Comparison of ENCODE assay signal across 1 cellular context in the genomic region with DNA sequence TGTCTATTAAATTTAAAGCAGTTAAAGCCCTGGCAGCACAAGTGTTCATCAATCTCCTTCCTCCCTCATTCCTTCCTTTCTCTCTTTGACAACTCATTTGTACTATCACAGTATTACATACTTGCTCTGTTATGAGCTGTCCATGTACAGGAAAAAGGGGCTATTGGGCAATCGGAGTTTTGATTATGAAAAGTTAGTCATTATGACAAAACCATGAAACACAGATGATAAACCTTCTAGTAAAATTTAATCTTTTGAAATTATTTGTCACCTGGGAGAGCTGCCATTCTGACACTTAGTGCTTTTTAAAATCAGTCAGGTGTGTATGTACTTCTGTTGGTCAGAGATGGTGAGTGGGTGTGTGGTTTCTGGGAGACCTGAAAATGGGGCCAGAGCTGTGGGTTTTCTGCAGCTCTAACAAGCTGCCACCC.
TF ChIP-seq lines count a peak whose summit lies in the region.

No MANE protein-coding gene starts in this region.

TF ChIP-seq in GM23338, 12 proteins besides CTCF, POLR2A, EP300 and RAD21 (continued from another document):
- TF ChIP-seq, protein P1, sequence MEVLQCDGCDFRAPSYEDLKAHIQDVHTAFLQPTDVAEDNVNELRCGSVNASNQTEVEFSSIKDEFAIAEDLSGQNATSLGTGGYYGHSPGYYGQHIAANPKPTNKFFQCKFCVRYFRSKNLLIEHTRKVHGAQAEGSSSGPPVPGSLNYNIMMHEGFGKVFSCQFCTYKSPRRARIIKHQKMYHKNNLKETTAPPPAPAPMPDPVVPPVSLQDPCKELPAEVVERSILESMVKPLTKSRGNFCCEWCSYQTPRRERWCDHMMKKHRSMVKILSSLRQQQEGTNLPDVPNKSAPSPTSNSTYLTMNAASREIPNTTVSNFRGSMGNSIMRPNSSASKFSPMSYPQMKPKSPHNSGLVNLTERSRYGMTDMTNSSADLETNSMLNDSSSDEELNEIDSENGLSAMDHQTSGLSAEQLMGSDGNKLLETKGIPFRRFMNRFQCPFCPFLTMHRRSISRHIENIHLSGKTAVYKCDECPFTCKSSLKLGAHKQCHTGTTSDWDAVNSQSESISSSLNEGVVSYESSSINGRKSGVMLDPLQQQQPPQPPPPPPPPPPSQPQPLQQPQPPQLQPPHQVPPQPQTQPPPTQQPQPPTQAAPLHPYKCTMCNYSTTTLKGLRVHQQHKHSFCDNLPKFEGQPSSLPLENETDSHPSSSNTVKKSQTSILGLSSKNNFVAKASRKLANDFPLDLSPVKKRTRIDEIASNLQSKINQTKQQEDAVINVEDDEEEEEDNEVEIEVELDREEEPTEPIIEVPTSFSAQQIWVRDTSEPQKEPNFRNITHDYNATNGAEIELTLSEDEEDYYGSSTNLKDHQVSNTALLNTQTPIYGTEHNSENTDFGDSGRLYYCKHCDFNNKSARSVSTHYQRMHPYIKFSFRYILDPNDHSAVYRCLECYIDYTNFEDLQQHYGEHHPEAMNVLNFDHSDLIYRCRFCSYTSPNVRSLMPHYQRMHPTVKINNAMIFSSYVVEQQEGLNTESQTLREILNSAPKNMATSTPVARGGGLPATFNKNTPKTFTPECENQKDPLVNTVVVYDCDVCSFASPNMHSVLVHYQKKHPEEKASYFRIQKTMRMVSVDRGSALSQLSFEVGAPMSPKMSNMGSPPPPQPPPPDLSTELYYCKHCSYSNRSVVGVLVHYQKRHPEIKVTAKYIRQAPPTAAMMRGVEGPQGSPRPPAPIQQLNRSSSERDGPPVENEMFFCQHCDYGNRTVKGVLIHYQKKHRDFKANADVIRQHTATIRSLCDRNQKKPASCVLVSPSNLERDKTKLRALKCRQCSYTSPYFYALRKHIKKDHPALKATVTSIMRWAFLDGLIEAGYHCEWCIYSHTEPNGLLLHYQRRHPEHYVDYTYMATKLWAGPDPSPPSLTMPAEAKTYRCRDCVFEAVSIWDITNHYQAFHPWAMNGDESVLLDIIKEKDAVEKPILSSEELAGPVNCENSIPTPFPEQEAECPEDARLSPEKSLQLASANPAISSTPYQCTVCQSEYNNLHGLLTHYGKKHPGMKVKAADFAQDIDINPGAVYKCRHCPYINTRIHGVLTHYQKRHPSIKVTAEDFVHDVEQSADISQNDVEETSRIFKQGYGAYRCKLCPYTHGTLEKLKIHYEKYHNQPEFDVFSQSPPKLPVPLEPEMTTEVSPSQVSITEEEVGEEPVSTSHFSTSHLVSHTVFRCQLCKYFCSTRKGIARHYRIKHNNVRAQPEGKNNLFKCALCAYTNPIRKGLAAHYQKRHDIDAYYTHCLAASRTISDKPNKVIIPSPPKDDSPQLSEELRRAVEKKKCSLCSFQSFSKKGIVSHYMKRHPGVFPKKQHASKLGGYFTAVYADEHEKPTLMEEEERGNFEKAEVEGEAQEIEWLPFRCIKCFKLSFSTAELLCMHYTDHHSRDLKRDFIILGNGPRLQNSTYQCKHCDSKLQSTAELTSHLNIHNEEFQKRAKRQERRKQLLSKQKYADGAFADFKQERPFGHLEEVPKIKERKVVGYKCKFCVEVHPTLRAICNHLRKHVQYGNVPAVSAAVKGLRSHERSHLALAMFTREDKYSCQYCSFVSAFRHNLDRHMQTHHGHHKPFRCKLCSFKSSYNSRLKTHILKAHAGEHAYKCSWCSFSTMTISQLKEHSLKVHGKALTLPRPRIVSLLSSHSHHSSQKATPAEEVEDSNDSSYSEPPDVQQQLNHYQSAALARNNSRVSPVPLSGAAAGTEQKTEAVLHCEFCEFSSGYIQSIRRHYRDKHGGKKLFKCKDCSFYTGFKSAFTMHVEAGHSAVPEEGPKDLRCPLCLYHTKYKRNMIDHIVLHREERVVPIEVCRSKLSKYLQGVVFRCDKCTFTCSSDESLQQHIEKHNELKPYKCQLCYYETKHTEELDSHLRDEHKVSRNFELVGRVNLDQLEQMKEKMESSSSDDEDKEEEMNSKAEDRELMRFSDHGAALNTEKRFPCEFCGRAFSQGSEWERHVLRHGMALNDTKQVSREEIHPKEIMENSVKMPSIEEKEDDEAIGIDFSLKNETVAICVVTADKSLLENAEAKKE (CRISPR knock-in tag; IDR thresholded peaks at IDR 0.05) = no peak
- TF ChIP-seq, protein P2, sequence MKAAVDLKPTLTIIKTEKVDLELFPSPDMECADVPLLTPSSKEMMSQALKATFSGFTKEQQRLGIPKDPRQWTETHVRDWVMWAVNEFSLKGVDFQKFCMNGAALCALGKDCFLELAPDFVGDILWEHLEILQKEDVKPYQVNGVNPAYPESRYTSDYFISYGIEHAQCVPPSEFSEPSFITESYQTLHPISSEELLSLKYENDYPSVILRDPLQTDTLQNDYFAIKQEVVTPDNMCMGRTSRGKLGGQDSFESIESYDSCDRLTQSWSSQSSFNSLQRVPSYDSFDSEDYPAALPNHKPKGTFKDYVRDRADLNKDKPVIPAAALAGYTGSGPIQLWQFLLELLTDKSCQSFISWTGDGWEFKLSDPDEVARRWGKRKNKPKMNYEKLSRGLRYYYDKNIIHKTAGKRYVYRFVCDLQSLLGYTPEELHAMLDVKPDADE (IDR thresholded peaks at IDR 0.05) = no peak
- TF ChIP-seq EZH2phosphoT487 (IDR thresholded peaks at IDR 0.05; ENCODE audit: unreplicated experiment) = no peak
- TF ChIP-seq JUNB (IDR thresholded peaks at IDR 0.05; ENCODE audit: unreplicated experiment) = no peak
- TF ChIP-seq CREB1 (CRISPR knock-in tag; IDR thresholded peaks at IDR 0.05; ENCODE audit: low read depth) = no peak
- TF ChIP-seq, protein P3, sequence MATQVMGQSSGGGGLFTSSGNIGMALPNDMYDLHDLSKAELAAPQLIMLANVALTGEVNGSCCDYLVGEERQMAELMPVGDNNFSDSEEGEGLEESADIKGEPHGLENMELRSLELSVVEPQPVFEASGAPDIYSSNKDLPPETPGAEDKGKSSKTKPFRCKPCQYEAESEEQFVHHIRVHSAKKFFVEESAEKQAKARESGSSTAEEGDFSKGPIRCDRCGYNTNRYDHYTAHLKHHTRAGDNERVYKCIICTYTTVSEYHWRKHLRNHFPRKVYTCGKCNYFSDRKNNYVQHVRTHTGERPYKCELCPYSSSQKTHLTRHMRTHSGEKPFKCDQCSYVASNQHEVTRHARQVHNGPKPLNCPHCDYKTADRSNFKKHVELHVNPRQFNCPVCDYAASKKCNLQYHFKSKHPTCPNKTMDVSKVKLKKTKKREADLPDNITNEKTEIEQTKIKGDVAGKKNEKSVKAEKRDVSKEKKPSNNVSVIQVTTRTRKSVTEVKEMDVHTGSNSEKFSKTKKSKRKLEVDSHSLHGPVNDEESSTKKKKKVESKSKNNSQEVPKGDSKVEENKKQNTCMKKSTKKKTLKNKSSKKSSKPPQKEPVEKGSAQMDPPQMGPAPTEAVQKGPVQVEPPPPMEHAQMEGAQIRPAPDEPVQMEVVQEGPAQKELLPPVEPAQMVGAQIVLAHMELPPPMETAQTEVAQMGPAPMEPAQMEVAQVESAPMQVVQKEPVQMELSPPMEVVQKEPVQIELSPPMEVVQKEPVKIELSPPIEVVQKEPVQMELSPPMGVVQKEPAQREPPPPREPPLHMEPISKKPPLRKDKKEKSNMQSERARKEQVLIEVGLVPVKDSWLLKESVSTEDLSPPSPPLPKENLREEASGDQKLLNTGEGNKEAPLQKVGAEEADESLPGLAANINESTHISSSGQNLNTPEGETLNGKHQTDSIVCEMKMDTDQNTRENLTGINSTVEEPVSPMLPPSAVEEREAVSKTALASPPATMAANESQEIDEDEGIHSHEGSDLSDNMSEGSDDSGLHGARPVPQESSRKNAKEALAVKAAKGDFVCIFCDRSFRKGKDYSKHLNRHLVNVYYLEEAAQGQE (IDR thresholded peaks at IDR 0.05; ENCODE audit: unreplicated experiment) = no peak
